2 cellular contexts compared by ENCODE assay signal in the genomic region with DNA sequence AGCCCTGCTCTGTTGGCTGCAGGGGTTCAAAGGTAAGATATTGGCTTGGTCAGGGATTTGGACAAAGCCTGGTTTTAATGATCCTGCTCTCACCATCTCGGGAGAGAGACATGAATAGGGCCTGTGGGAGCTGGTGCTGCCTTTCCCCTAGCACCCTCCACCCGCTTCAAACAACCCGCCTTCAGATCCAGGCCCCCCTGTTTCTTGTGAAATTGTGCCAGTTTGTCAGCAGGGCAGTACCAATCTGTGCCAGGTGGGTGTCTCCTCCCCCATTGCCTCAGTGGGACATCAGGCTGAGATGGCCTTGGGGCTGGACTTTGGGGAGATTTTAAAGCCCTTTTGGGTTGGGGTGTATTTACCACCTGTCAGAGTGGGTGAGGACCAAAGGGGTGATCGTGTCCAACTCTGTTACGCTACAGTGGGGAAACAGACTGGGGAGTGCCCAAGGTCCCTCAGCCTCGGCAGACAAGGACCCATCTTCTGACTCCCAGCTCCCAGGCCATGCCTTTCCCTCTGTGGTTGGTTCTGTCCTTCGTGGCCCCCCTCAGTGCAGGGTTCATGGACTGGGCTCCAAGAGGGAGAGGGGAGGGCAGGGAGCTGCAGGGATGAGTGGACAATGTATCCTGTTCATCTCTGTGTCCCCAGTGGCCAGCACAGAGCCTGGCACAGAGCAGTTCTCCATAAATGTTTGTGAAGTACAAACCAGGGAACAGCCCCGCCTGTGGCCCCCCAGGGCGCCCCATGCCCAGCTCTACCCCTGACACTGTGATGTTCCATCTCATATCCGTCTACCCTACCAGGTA.
TF ChIP-seq lines count a peak whose summit lies in the region.

No MANE protein-coding gene starts in this region.

TF ChIP-seq in IMR-90, 13 proteins besides CTCF, POLR2A, EP300 and RAD21:
- no peak for TF ChIP-seq MAZ (IDR thresholded peaks at IDR 0.05; ENCODE audit: borderline replicate concordance, low read depth, low read length)
- no peak for TF ChIP-seq MAFK (IDR thresholded peaks at IDR 0.05; ENCODE audit: low read depth, low read length)
- no peak for TF ChIP-seq MXI1 (IDR thresholded peaks at IDR 0.05; ENCODE audit: borderline replicate concordance, low read depth, low read length)
- TF ChIP-seq RCOR1 (IDR thresholded peaks at IDR 0.05; ENCODE audit: insufficient replicate concordance, low read length) = no peak
- no peak for TF ChIP-seq FOS (IDR thresholded peaks at IDR 0.05; ENCODE audit: low read depth, low read length)
- TF ChIP-seq RFX5 (IDR thresholded peaks at IDR 0.05; ENCODE audit: low read depth, low read length) = no peak
- TF ChIP-seq, protein P1, sequence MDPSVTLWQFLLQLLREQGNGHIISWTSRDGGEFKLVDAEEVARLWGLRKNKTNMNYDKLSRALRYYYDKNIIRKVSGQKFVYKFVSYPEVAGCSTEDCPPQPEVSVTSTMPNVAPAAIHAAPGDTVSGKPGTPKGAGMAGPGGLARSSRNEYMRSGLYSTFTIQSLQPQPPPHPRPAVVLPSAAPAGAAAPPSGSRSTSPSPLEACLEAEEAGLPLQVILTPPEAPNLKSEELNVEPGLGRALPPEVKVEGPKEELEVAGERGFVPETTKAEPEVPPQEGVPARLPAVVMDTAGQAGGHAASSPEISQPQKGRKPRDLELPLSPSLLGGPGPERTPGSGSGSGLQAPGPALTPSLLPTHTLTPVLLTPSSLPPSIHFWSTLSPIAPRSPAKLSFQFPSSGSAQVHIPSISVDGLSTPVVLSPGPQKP (IDR thresholded peaks at IDR 0.05; ENCODE audit: borderline replicate concordance, low read depth, low read length) = no peak
- TF ChIP-seq CEBPB (IDR thresholded peaks at IDR 0.05; ENCODE audit: low read depth, low read length) = no peak
- TF ChIP-seq, protein P2, sequence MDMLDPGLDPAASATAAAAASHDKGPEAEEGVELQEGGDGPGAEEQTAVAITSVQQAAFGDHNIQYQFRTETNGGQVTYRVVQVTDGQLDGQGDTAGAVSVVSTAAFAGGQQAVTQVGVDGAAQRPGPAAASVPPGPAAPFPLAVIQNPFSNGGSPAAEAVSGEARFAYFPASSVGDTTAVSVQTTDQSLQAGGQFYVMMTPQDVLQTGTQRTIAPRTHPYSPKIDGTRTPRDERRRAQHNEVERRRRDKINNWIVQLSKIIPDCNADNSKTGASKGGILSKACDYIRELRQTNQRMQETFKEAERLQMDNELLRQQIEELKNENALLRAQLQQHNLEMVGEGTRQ (IDR thresholded peaks at IDR 0.05; ENCODE audit: low read depth, low read length) = no peak
- no peak for TF ChIP-seq CHD1 (IDR thresholded peaks at IDR 0.05; ENCODE audit: low read depth, low read length)

TF ChIP-seq in GM12891, 5 proteins besides CTCF, POLR2A, EP300 and RAD21:
- no peak for TF ChIP-seq TAF1 (IDR thresholded peaks at IDR 0.05; ENCODE audit: low read depth, low read length)
- no peak for TF ChIP-seq POLR2AphosphoS5 (IDR thresholded peaks at IDR 0.05; ENCODE audit: low read depth, low read length)
- TF ChIP-seq SPI1 (IDR thresholded peaks at IDR 0.05; ENCODE audit: low read depth, low read length) = no peak
- TF ChIP-seq PAX5 (IDR thresholded peaks at IDR 0.05; ENCODE audit: insufficient read depth, low read length, severe bottlenecking) = no peak
- TF ChIP-seq POU2F2 (IDR thresholded peaks at IDR 0.05; ENCODE audit: low read depth, low read length) = no peak
TF ChIP-seq in GM12891: peak in this region for 0.
